In genomic region chr3:189311521-189311920, GRCh38 we compare ENCODE assay signal across 15 cellular contexts.
"Had no signal": no experiment of that assay in that cellular context is flagged by ENCODE, and none has a peak within 500 bp of the region (broad histone marks: within the 10 kb centered on the region; RNA-seq: fewer than 3 reads in every experiment).

No MANE protein-coding gene starts in this region.

- DNase-seq: activated B cell treated with CpG ODN at 0.5 μM for 24 hours; activated CD4-positive, alpha-beta T cell treated with anti-CD3 and anti-CD28 coated beads, Interleukin-2, amount 50 U/mL, for 1 hour; activated gamma-delta T cell; effector CD4-positive, alpha-beta T cell; heart right ventricle; left lung; sigmoid colon; stimulated activated CD4-positive, alpha-beta T cell treated with anti-CD3 and anti-CD28 coated beads, Interleukin-4, amount 100 ng/mL, for 24 hours; thyroid gland had no signal

- ATAC-seq: gastroesophageal sphincter; heart right ventricle; left lung; stimulated activated memory B cell treated with anti-CD40 and anti-IgM and Interleukin-4, amounts not matched to agents 10 μg/mL and 1 μg/mL and 100 μg/mL, for 72 hours had no signal

- H3K27ac Mint-ChIP-seq: activated B cell treated with CpG ODN at 0.5 μM for 24 hours; activated naive CD4-positive, alpha-beta T cell treated with anti-CD3 and anti-CD28 coated beads, Interleukin-2, amount 50 U/mL, for 24 hours; mesothelial cell of epicardium; stimulated activated memory B cell treated with anti-CD40 and anti-IgM and Interleukin-4, amounts not matched to agents 10 μg/mL and 1 μg/mL and 100 μg/mL, for 72 hours had no signal

- H3K4me3 Mint-ChIP-seq: activated B cell treated with CpG ODN at 0.5 μM for 24 hours; activated naive CD4-positive, alpha-beta T cell treated with anti-CD3 and anti-CD28 coated beads, Interleukin-2, amount 50 U/mL, for 24 hours; mesothelial cell of epicardium; nephron; stimulated activated memory B cell treated with anti-CD40 and anti-IgM and Interleukin-4, amounts not matched to agents 10 μg/mL and 1 μg/mL and 100 μg/mL, for 72 hours had no signal

- H3K36me3 Mint-ChIP-seq: activated naive CD4-positive, alpha-beta T cell treated with anti-CD3 and anti-CD28 coated beads, Interleukin-2, amount 50 U/mL, for 24 hours; mesothelial cell of epicardium; stimulated activated memory B cell treated with anti-CD40 and anti-IgM and Interleukin-4, amounts not matched to agents 10 μg/mL and 1 μg/mL and 100 μg/mL, for 72 hours had no signal

- H3K4me1 Mint-ChIP-seq: activated B cell treated with CpG ODN at 0.5 μM for 24 hours had no signal

- H3K27me3 Mint-ChIP-seq: activated naive CD4-positive, alpha-beta T cell treated with anti-CD3 and anti-CD28 coated beads, Interleukin-2, amount 50 U/mL, for 24 hours had no signal

- FAIRE-seq: bronchial epithelial cell had no signal

- H3K9me3 Mint-ChIP-seq: activated B cell treated with CpG ODN at 0.5 μM for 24 hours; activated naive CD4-positive, alpha-beta T cell treated with anti-CD3 and anti-CD28 coated beads, Interleukin-2, amount 50 U/mL, for 24 hours; nephron; stimulated activated memory B cell treated with anti-CD40 and anti-IgM and Interleukin-4, amounts not matched to agents 10 μg/mL and 1 μg/mL and 100 μg/mL, for 72 hours had no signal
